ENCODE assay signal across 1 cellular context in genomic region chr20:18514127-18514526, GRCh38.
TF ChIP-seq lines count a peak whose summit lies in the region.

No MANE protein-coding gene starts in this region.

TF ChIP-seq in H1, 55 proteins besides CTCF, POLR2A, EP300 and RAD21:
- TF ChIP-seq JUND (IDR thresholded peaks at IDR 0.05; ENCODE audit: low read length), result no peak
- TF ChIP-seq CREB1 (IDR thresholded peaks at IDR 0.05), result no peak
- TF ChIP-seq TAF7 (optimal IDR thresholded peaks at IDR 0.05; ENCODE audit: borderline replicate concordance, low read depth, low read length), result no peak
- no peak for TF ChIP-seq PHF8 (conservative IDR thresholded peaks at IDR 0.05; ENCODE audit: low read depth, low read length)
- TF ChIP-seq CTBP2 (IDR thresholded peaks at IDR 0.05; ENCODE audit: borderline replicate concordance, insufficient read depth, insufficient read length, low read length), result no peak
- TF ChIP-seq NANOG (IDR thresholded peaks at IDR 0.05; ENCODE audit: insufficient read depth, low read depth, low read length, poor library complexity, severe bottlenecking), result no peak
- TF ChIP-seq GTF2F1 (IDR thresholded peaks at IDR 0.05; ENCODE audit: borderline replicate concordance, low read depth, low read length), result no peak
